Comparison of ENCODE assay signal across 9 cellular contexts in genomic region chr11:78417175-78417887, GRCh38. TPM values are rescaled to one million over a fixed set of nuclear protein-coding genes. Genes with fewer than 3 reads are reported as not detected.
DNase-seq lines count a peak whose midpoint lies in the region; ATAC-seq, FAIRE-seq and TF ChIP-seq lines count a peak whose summit lies in the region.
"Had no signal": no experiment of that assay in that cellular context is flagged by ENCODE, and none has a peak within 500 bp of the region (broad histone marks: within the 10 kb centered on the region; RNA-seq: fewer than 3 reads in every experiment).

Gene GAB2, minus strand, starts transcription at chr11:78417820. Its CDS starts 100 bp downstream, at chr11:78417720.

- no peak; a peak in 2 of 6 replicates for ATAC-seq in A549
- peak; percentile 9 for ATAC-seq in GM19328 (IDR thresholded peaks at IDR 0.05; ENCODE audit: unreplicated experiment)
- ATAC-seq in activated CD8-positive, alpha-beta T cell treated with anti-CD3 and anti-CD28 coated beads for 36 hours, result peak; percentile 11

- 3% methylated on average over 24 of the region's 93 CpGs for WGBS in A549 (ENCODE audit: missing lambda C conversion rate)

- TF ChIP-seq POLR2A in A549 (IDR thresholded peaks at IDR 0.05; ENCODE audit: low read length), result no peak

- TF ChIP-seq RAD21 in A549 (conservative IDR thresholded peaks at IDR 0.05 in 1 of 2, IDR thresholded peaks at IDR 0.05 in 1 of 2), result no peak

- H3K4me1 ChIP-seq in A549 (peaks cover 32% of the 10 kb centered on the region), neutrophil (ENCODE audit: control insufficient read depth in 1 of 2, insufficient read depth in 1 of 2, low read depth in 1 of 2, low read length in 1 of 2) (peaks cover 76 to 85% of the 10 kb centered on the region in 2 experiments)

- peak within 1 kb of the TSS; percentile 79 to 95 for H3K27ac ChIP-seq in A549
- peak within 1 kb of the TSS; percentile 68 for H3K27ac ChIP-seq in HL-60 (replicated peaks)
- H3K27ac ChIP-seq in neutrophil, result peak within 1 kb of the TSS; percentile 100

- CTCF ChIA-PET in A549 (lab: Yijun Ruan, JAX), result interaction anchor here (0.7 to 5.9 kb wide), 19 partner anchors 10 to 294 kb away, joined by 3 to 63 read pairs (median 4); partner anchors contain the start of gene NARS2
- CTCF ChIA-PET in activated CD8-positive, alpha-beta T cell treated with anti-CD3 and anti-CD28 coated beads for 36 hours (lab: Charles Lee), result interaction anchor here (0.6 to 7.1 kb wide), 12 partner anchors 11 to 372 kb away, joined by 3 to 94 read pairs (median 4); partner anchors contain the start of gene ALG8

- FAIRE-seq in A549 (lab: Jason Lieb, UNC), result no peak
- FAIRE-seq: GM18507 had no signal

- H3K27ac Mint-ChIP-seq in activated CD8-positive, alpha-beta T cell treated with anti-CD3 and anti-CD28 coated beads for 36 hours, result peak within 1 kb of the TSS; percentile 40

- H3K4me3 ChIP-seq in A549 (peak within 1 kb of the TSS; percentile 86), HL-60 (replicated peaks; ENCODE audit: insufficient read depth, low read length) (peak within 1 kb of the TSS; percentile 79), foreskin fibroblast (ENCODE audit: low read depth in 1 of 2, low read length in 2 of 2) (peak within 1 kb of the TSS; percentile 77 to 79), neutrophil (ENCODE audit: low read depth in 1 of 2, low read length in 1 of 2) (peak within 1 kb of the TSS; percentile 76 to 78)

- POLR2A ChIA-PET in A549 (lab: Yijun Ruan, JAX), result interaction anchor here (0.7 to 3.1 kb wide), 5 partner anchors 157 to 278 kb away, joined by 4 to 10 read pairs (median 8); partner anchors contain the start of genes ALG8 and NARS2
- POLR2A ChIA-PET in activated CD8-positive, alpha-beta T cell treated with anti-CD3 and anti-CD28 coated beads for 36 hours (lab: Charles Lee), result interaction anchor here (0.6 to 2.5 kb wide), 6 partner anchors 32 to 230 kb away, joined by 3 to 8 read pairs (median 4); partner anchors contain the start of gene USP35

- TF ChIP-seq EP300 in A549 (IDR thresholded peaks at IDR 0.05), result no peak

- peaks cover 31% of the 10 kb centered on the region for H3K27me3 Mint-ChIP-seq in activated CD8-positive, alpha-beta T cell treated with anti-CD3 and anti-CD28 coated beads for 36 hours

- no peaks in the 10 kb centered on the region for H3K27me3 ChIP-seq in HL-60 (ENCODE audit: insufficient read depth, poor library complexity, severe bottlenecking)
- no peaks in the 10 kb centered on the region for H3K27me3 ChIP-seq in neutrophil

- peak within 1 kb of the TSS; percentile 82 for H3K4me2 ChIP-seq in A549

- H3K9me3 Mint-ChIP-seq in activated CD8-positive, alpha-beta T cell treated with anti-CD3 and anti-CD28 coated beads for 36 hours, result no peaks in the 10 kb centered on the region

- H3K36me3 Mint-ChIP-seq in activated CD8-positive, alpha-beta T cell treated with anti-CD3 and anti-CD28 coated beads for 36 hours (ENCODE audit: low read depth), result no peaks in the 10 kb centered on the region

- H3K9me3 ChIP-seq in A549 (no peaks in the 10 kb centered on the region), neutrophil (no peaks in the 10 kb centered on the region)

- DNase-seq in A549 (ENCODE audit: low read depth in 1 of 2, low spot score in 1 of 2) (no peak), HL-60 (ENCODE audit: low read depth in 1 of 2, low spot score in 1 of 2) (peak in 1 of 2 experiments; percentile 12), foreskin fibroblast (no peak), NCI-H1436 treated with DMSO at 0.1 percent for 48 hours (lab: John Stamatoyannopoulos, UW) (no peak), glomerular visceral epithelial cell (ENCODE audit: extremely low spot score) (no peak)
- no peak for DNase-seq in activated CD8-positive, alpha-beta T cell treated with anti-CD3 and anti-CD28 coated beads for 36 hours

- intact Hi-C loops in activated CD8-positive, alpha-beta T cell treated with anti-CD3 and anti-CD28 coated beads for 36 hours (cut with micrococcal nuclease), result loop anchor here (2.0 to 10.0 kb wide), 2 partner anchors 147 to 193 kb away; no protein-coding TSS in a partner anchor

- peaks cover 26% of the 10 kb centered on the region for H3K4me1 Mint-ChIP-seq in activated CD8-positive, alpha-beta T cell treated with anti-CD3 and anti-CD28 coated beads for 36 hours (ENCODE audit: low read depth)

- no peak; the same call in 2 of the 3 replicates for TF ChIP-seq CTCF in A549 (IDR thresholded peaks at IDR 0.05)
- TF ChIP-seq CTCF in HL-60 (IDR thresholded peaks at IDR 0.05; ENCODE audit: insufficient read depth, low read length), result no peak
- TF ChIP-seq CTCF in activated CD8-positive, alpha-beta T cell treated with anti-CD3 and anti-CD28 coated beads for 36 hours (IDR thresholded peaks at IDR 0.05), result peak; percentile 18
- no peak for TF ChIP-seq CTCF in foreskin fibroblast (IDR thresholded peaks at IDR 0.05; ENCODE audit: low read depth, low read length)
- no peak for TF ChIP-seq CTCF in neutrophil (IDR thresholded peaks at IDR 0.05)

- H3K4me3 Mint-ChIP-seq in activated CD8-positive, alpha-beta T cell treated with anti-CD3 and anti-CD28 coated beads for 36 hours, result peak within 1 kb of the TSS; percentile 75

- H3K36me3 ChIP-seq in neutrophil, result no peaks in the 10 kb centered on the region

TF ChIP-seq in A549, 52 proteins besides CTCF, POLR2A, EP300 and RAD21:
- TF ChIP-seq ESRRA (IDR thresholded peaks at IDR 0.05; ENCODE audit: borderline replicate concordance, low read length), result no peak
- no peak for TF ChIP-seq HOXB13 (CRISPR knock-in tag; IDR thresholded peaks at IDR 0.05; ENCODE audit: low read depth)
- no peak for TF ChIP-seq CHD2 (IDR thresholded peaks at IDR 0.05; ENCODE audit: low read length, partially characterized antibody)
- no peak for TF ChIP-seq FOSB (CRISPR knock-in tag; IDR thresholded peaks at IDR 0.05)
- no peak for TF ChIP-seq POLR2AphosphoS2 (conservative IDR thresholded peaks at IDR 0.05; ENCODE audit: low read length)
- no peak for TF ChIP-seq FOSL2 (IDR thresholded peaks at IDR 0.05)
- TF ChIP-seq FOSL2 (CRISPR knock-in tag; IDR thresholded peaks at IDR 0.05), result no peak
- no peak for TF ChIP-seq ZSCAN20 (CRISPR knock-in tag; IDR thresholded peaks at IDR 0.05)
- TF ChIP-seq ELK1 (IDR thresholded peaks at IDR 0.05; ENCODE audit: low read depth, low read length), result no peak
- TF ChIP-seq MAFK (IDR thresholded peaks at IDR 0.05; ENCODE audit: partially characterized antibody), result no peak
- no peak for TF ChIP-seq JUNB (IDR thresholded peaks at IDR 0.05)
- no peak for TF ChIP-seq RARB (CRISPR knock-in tag; IDR thresholded peaks at IDR 0.05)
- no peak for TF ChIP-seq FOXS1 (CRISPR knock-in tag; IDR thresholded peaks at IDR 0.05)
- TF ChIP-seq CEBPB (IDR thresholded peaks at IDR 0.05), result no peak
- no peak for TF ChIP-seq NPAS2 (CRISPR knock-in tag; IDR thresholded peaks at IDR 0.05; ENCODE audit: borderline replicate concordance)
- no peak for TF ChIP-seq CBX8 (IDR thresholded peaks at IDR 0.05)

RNA-seq across cellular contexts. Expression of gene GAB2, which starts in this region (rescaled TPM):
- polyA plus RNA-seq in A549 (2011; rRNA removed), result 4.1 and 4.7 TPM in 2 replicates
- polyA plus RNA-seq in A549 (2012; cell fraction: cytosol; rRNA removed), result 1.5 and 2.1 TPM in 2 replicates
- polyA plus RNA-seq in A549 (2012; cell fraction: nucleus; rRNA removed), result 3.1 and 4.1 TPM in 2 replicates
- 2.4 to 3.1 TPM (median 2.8 TPM) in 3 replicates for polyA plus RNA-seq in A549 (2017; fragmentation: RNase III; extraction: RNeasy Plus Mini Kit Qiagen cat#74134 plus additional on column Dnase treatment)
- 6.7 and 7.3 TPM in 2 replicates for polyA minus RNA-seq in A549 (2011; rRNA and poly(A)+ RNA removed)
- total RNA-seq in activated CD8-positive, alpha-beta T cell treated with anti-CD3 and anti-CD28 coated beads for 36 hours, result 1 to 10 TPM; 1.4 to 1.8 TPM

Comparison
In these comparisons a context has a peak if more than half of its experiments do, and no peak if none do; other contexts are left out.
1. ATAC-seq: peak in GM19328 (single experiment) and activated CD8-positive, alpha-beta T cell treated with anti-CD3 and anti-CD28 coated beads for 36 hours (single experiment); none in A549 (0 of 2).
2. Peak in every context shown above with its lines, with median percentiles within 50 percentile points of each other: H3K27ac ChIP-seq and H3K4me3 ChIP-seq.